ENCODE assay signal across 1 cellular context in the genomic region with DNA sequence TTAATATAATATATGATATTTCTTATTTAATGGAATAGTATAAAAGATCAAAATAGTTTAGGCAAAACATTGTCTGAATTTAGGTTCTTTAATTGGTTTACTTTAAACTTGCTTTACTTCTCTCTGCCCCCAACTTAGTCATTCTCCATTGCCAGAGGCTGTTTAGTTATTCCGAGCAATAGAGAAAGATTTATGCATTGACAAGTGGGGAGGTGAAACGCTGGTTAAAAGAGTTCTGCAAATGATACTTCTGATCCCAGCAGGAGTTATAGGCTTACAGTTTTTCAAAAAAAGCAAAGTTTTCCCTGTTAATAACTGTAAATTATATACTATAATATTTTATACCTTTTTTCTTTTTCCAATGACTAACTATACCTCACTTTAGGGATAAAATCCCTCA.
A peak's percentile ranks its signal among the peaks of the same experiment; 100 is the strongest.
TF ChIP-seq lines count a peak whose summit lies in the region.

No MANE protein-coding gene starts in this region.

TF ChIP-seq in HEK293, 187 proteins besides CTCF, POLR2A, EP300 and RAD21 (continued from another document):
- TF ChIP-seq, protein P1, sequence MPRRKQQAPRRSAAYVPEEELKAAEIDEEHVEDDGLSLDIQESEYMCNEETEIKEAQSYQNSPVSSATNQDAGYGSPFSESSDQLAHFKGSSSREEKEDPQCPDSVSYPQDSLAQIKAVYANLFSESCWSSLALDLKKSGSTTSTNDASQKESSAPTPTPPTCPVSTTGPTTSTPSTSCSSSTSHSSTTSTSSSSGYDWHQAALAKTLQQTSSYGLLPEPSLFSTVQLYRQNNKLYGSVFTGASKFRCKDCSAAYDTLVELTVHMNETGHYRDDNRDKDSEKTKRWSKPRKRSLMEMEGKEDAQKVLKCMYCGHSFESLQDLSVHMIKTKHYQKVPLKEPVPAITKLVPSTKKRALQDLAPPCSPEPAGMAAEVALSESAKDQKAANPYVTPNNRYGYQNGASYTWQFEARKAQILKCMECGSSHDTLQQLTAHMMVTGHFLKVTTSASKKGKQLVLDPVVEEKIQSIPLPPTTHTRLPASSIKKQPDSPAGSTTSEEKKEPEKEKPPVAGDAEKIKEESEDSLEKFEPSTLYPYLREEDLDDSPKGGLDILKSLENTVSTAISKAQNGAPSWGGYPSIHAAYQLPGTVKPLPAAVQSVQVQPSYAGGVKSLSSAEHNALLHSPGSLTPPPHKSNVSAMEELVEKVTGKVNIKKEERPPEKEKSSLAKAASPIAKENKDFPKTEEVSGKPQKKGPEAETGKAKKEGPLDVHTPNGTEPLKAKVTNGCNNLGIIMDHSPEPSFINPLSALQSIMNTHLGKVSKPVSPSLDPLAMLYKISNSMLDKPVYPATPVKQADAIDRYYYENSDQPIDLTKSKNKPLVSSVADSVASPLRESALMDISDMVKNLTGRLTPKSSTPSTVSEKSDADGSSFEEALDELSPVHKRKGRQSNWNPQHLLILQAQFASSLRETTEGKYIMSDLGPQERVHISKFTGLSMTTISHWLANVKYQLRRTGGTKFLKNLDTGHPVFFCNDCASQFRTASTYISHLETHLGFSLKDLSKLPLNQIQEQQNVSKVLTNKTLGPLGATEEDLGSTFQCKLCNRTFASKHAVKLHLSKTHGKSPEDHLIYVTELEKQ (tag by site-specific recombination; IDR thresholded peaks at IDR 0.05; ENCODE audit: borderline replicate concordance): no peak
- 0 out of 2 replicates have a peak, but pooled peaks have one; percentile 20 for TF ChIP-seq SP7 (tag by site-specific recombination; IDR thresholded peaks at IDR 0.05)
